ENCODE assay signal across 25 cellular contexts in genomic region chr2:162787616-162788015, GRCh38. TPM values are rescaled to one million over a fixed set of nuclear protein-coding genes. Genes with fewer than 3 reads are reported as not detected.
DNase-seq lines count a peak whose midpoint lies in the region; ATAC-seq, FAIRE-seq and TF ChIP-seq lines count a peak whose summit lies in the region.
"Had no signal": no experiment of that assay in that cellular context is flagged by ENCODE, and none has a peak within 500 bp of the region (broad histone marks: within the 10 kb centered on the region; RNA-seq: fewer than 3 reads in every experiment).

No MANE protein-coding gene starts in this region.

- no peak overlapping the region for H3K14ac ChIP-seq in H1 (ENCODE audit: insufficient read length)

- H3K36me3 ChIP-seq in H1 (ENCODE audit: control insufficient read depth in 2 of 4, insufficient read depth in 4 of 4, low read length in 3 of 4) (no peaks in the 10 kb centered on the region), suprapubic skin (no peaks in the 10 kb centered on the region), WERI-Rb-1 (no peaks in the 10 kb centered on the region), small intestine (ENCODE audit: control insufficient read depth in 2 of 2, insufficient read depth in 2 of 2, low read length in 2 of 2) (no peaks in the 10 kb centered on the region)
- H3K36me3 ChIP-seq: BE2C, BLaER1 had no signal

- intact Hi-C loops in sciatic nerve (cut with DNase I), result no loop called here
- intact Hi-C loops in CD4-positive, alpha-beta T cell (cut with DNase I, micrococcal nuclease), result no loop called here

- no peak overlapping the region for H2AFZ ChIP-seq in H1 (ENCODE audit: low read length)

- ATAC-seq in sciatic nerve, result peak; percentile 17
- ATAC-seq in CD4-positive, alpha-beta T cell (ENCODE audit: poor library complexity), result no peak
- ATAC-seq: A549; CD8-positive, alpha-beta T cell had no signal

- no peak overlapping the region for H3K27ac Mint-ChIP-seq in CD4-positive, alpha-beta T cell
- H3K27ac Mint-ChIP-seq: CD14-positive monocyte; CD4-positive, CD25-positive, alpha-beta regulatory T cell; CD8-positive, alpha-beta T cell had no signal

- no peak overlapping the region for H3K4me3 Mint-ChIP-seq in CD4-positive, alpha-beta T cell
- H3K4me3 Mint-ChIP-seq: CD14-positive monocyte; CD4-positive, CD25-positive, alpha-beta regulatory T cell; CD8-positive, alpha-beta T cell had no signal

- H3K9me3 ChIP-seq in H1 (ENCODE audit: insufficient read depth in 2 of 2, low read depth in 1 of 2, low read length in 1 of 2), result peaks cover 2 to 6% of the 10 kb centered on the region in 2 experiments; a peak in 1 of 4 replicates
- peaks cover 22% of the 10 kb centered on the region for H3K9me3 ChIP-seq in suprapubic skin
- peaks cover 2% of the 10 kb centered on the region for H3K9me3 ChIP-seq in WERI-Rb-1 (ENCODE audit: severe bottlenecking)
- H3K9me3 ChIP-seq in CD4-positive, alpha-beta T cell (ENCODE audit: control insufficient read depth, low read length), result peaks cover 8% of the 10 kb centered on the region
- H3K9me3 ChIP-seq in small intestine (ENCODE audit: control insufficient read depth, low read depth), result no peaks in the 10 kb centered on the region
- H3K9me3 ChIP-seq: A549, BE2C, Caco-2 had no signal

- H2BK5ac ChIP-seq in H1 (ENCODE audit: low read depth, low read length), result no peak overlapping the region

- no peaks in the 10 kb centered on the region for H3K27me3 Mint-ChIP-seq in CD4-positive, alpha-beta T cell
- H3K27me3 Mint-ChIP-seq: CD4-positive, CD25-positive, alpha-beta regulatory T cell had no signal

- TF ChIP-seq CTCF in H1 (IDR thresholded peaks at IDR 0.05; ENCODE audit: control extremely low read depth in 1 of 3, insufficient read depth in 1 of 3, low read depth in 1 of 3, low read length in 3 of 3) (no peak), suprapubic skin (IDR thresholded peaks at IDR 0.05) (no peak), WERI-Rb-1 (IDR thresholded peaks at IDR 0.05; ENCODE audit: low read depth, low read length) (no peak)
- TF ChIP-seq CTCF in CD4-positive, alpha-beta T cell (IDR thresholded peaks at IDR 0.05), result no peak

- H2BK20ac ChIP-seq in H1 (ENCODE audit: low read length), result no peak overlapping the region

- H4K20me1 ChIP-seq in H1 (replicated peaks in 1 of 2; ENCODE audit: control insufficient read depth in 1 of 2, insufficient read depth in 2 of 2, low read length in 2 of 2), result no peaks in the 10 kb centered on the region
- H4K20me1 ChIP-seq: BLaER1 had no signal

- H3K4me3 ChIP-seq in H1 (ENCODE audit: extremely low read depth in 1 of 4, insufficient read depth in 2 of 4, low read depth in 3 of 4, low read length in 4 of 4), result no peak overlapping the region
- H3K4me3 ChIP-seq in suprapubic skin, result no peak overlapping the region
- no peak overlapping the region for H3K4me3 ChIP-seq in WERI-Rb-1 (ENCODE audit: low read depth, low read length)
- H3K4me3 ChIP-seq in small intestine (ENCODE audit: low read depth in 1 of 2, low read length in 2 of 2), result no peak overlapping the region
- H3K4me3 ChIP-seq: A549, BLaER1 had no signal

- CTCF ChIA-PET in H1 (lab: Charles Lee; ENCODE audit: partially characterized antibody), result no interaction called here
- CTCF ChIA-PET in CD4-positive, alpha-beta T cell (lab: Charles Lee), result no interaction called here

- H3K27ac ChIP-seq in H1 (ENCODE audit: low read depth, low read length), result no peak overlapping the region
- no peak overlapping the region for H3K27ac ChIP-seq in suprapubic skin
- H3K27ac ChIP-seq in WERI-Rb-1, result no peak overlapping the region
- no peak overlapping the region for H3K27ac ChIP-seq in CD4-positive, alpha-beta T cell (ENCODE audit: low read depth, low read length)
- H3K27ac ChIP-seq in small intestine (ENCODE audit: low read depth in 1 of 2, low read length in 1 of 2), result no peak overlapping the region
- H3K27ac ChIP-seq: 22Rv1, A549, BLaER1 had no signal

- peaks cover 6% of the 10 kb centered on the region for H3K9me3 Mint-ChIP-seq in CD4-positive, alpha-beta T cell

- no peak overlapping the region for H3K56ac ChIP-seq in H1 (replicated peaks; ENCODE audit: insufficient read length, low read depth, low read length)

- H3K9ac ChIP-seq in H1 (replicated peaks in 1 of 4; ENCODE audit: extremely low read depth in 1 of 4, low read depth in 3 of 4, low read length in 3 of 4), result no peak overlapping the region
- H3K9ac ChIP-seq: BLaER1 had no signal

- H3K4ac ChIP-seq in H1 (replicated peaks; ENCODE audit: insufficient read length, low read depth, low read length), result no peak overlapping the region

- H2BK12ac ChIP-seq in H1 (ENCODE audit: low read depth, low read length), result no peak overlapping the region

- H3K4me1 Mint-ChIP-seq in CD4-positive, alpha-beta T cell (ENCODE audit: low read depth), result no peaks in the 10 kb centered on the region
- H3K4me1 Mint-ChIP-seq: CD14-positive monocyte; CD4-positive, CD25-positive, alpha-beta regulatory T cell had no signal

- H4K5ac ChIP-seq in H1 (ENCODE audit: insufficient read length, low read depth, low read length), result no peak overlapping the region

- H3K23ac ChIP-seq in H1 (ENCODE audit: insufficient read length), result no peak overlapping the region

- WGBS in H1 (ENCODE audit: extremely low coverage in 1 of 2, insufficient coverage in 1 of 2, insufficient read length in 1 of 2, insufficient replicate concordance in 2 of 2, low coverage in 1 of 2, low lambda C conversion rate in 2 of 2, missing lambda C conversion rate in 1 of 2), 2 experiments, result 89% methylated on average over 2 of the region's 2 CpGs; no CpG with 5 or more reads in 1 of the 2 experiments
- WGBS in suprapubic skin, result 50% methylated on average over 1 of the region's 2 CpGs
- 60 to 72% (median 71%) methylated on average over 2 of the region's 2 CpGs for WGBS in small intestine, 3 donors

- no peak overlapping the region for H4K8ac ChIP-seq in H1 (ENCODE audit: extremely low read depth, insufficient read depth, low read length)

- POLR2A ChIA-PET in H1 (lab: Charles Lee; ENCODE audit: partially characterized antibody), result no interaction called here
- POLR2A ChIA-PET in CD4-positive, alpha-beta T cell (lab: Charles Lee), result no interaction called here

- no peak for TF ChIP-seq RAD21 in H1 (IDR thresholded peaks at IDR 0.05 in 1 of 2, conservative IDR thresholded peaks at IDR 0.05 in 1 of 2; ENCODE audit: low read depth in 2 of 2, low read length in 2 of 2)

- no peaks in the 10 kb centered on the region for H3K79me2 ChIP-seq in H1 (ENCODE audit: control insufficient read depth in 1 of 2, insufficient read depth in 2 of 2, low read length in 2 of 2)

- H3K4me2 ChIP-seq in H1 (ENCODE audit: insufficient read depth in 1 of 2, low read depth in 2 of 2, low read length in 2 of 2), result no peak overlapping the region
- H3K4me2 ChIP-seq: A549, BLaER1 had no signal

- FAIRE-seq in H1 (lab: Jason Lieb, UNC) (no peak), small intestine (lab: Jason Lieb, UNC) (no peak)
- FAIRE-seq: A549, D721Med, G401.6, GM12891, GM19239 had no signal

- no peaks in the 10 kb centered on the region for H3K23me2 ChIP-seq in H1 (ENCODE audit: low read depth, low read length)

- no peak for TF ChIP-seq EP300 in H1 (IDR thresholded peaks at IDR 0.05; ENCODE audit: borderline replicate concordance in 1 of 2, low read depth in 2 of 2, low read length in 2 of 2)
- no peak for TF ChIP-seq EP300 in suprapubic skin (IDR thresholded peaks at IDR 0.05)

- TF ChIP-seq POLR2A in H1 (IDR thresholded peaks at IDR 0.05; ENCODE audit: control extremely low read depth in 1 of 2, low read depth in 2 of 2, low read length in 2 of 2), result no peak
- TF ChIP-seq POLR2A in suprapubic skin (IDR thresholded peaks at IDR 0.05), result no peak

- no peaks in the 10 kb centered on the region for H3K36me3 Mint-ChIP-seq in CD4-positive, alpha-beta T cell (ENCODE audit: low read depth)
- H3K36me3 Mint-ChIP-seq: CD14-positive monocyte; CD4-positive, CD25-positive, alpha-beta regulatory T cell; CD8-positive, alpha-beta T cell had no signal

- no peaks in the 10 kb centered on the region for H3K79me1 ChIP-seq in H1 (ENCODE audit: low read depth, low read length)

- H3K4me1 ChIP-seq in H1 (replicated peaks in 1 of 4; ENCODE audit: control insufficient read depth in 3 of 4, insufficient read depth in 4 of 4, low read length in 3 of 4), result no peaks in the 10 kb centered on the region
- H3K4me1 ChIP-seq in suprapubic skin, result no peaks in the 10 kb centered on the region
- no peaks in the 10 kb centered on the region for H3K4me1 ChIP-seq in small intestine (ENCODE audit: control insufficient read depth in 2 of 2, insufficient read depth in 1 of 2, low read depth in 1 of 2, low read length in 1 of 2)
- H3K4me1 ChIP-seq: A549, BE2C, BLaER1, Caco-2 had no signal

- H3K18ac ChIP-seq in H1 (ENCODE audit: extremely low read depth, low read length), result no peak overlapping the region

- peak; percentile 2 for DNase-seq in SK-N-DZ (ENCODE audit: low spot score)
- DNase-seq in H1 (ENCODE audit: low read depth in 1 of 2, low spot score in 2 of 2), result no peak
- no peak for DNase-seq in sciatic nerve (ENCODE audit: low spot score)
- DNase-seq in suprapubic skin (ENCODE audit: low spot score in 2 of 2), result peak; percentile 50 to 72
- no peak for DNase-seq in WERI-Rb-1
- no peak for DNase-seq in CD4-positive, alpha-beta T cell
- DNase-seq in small intestine, result no peak
- no peak for DNase-seq in AML-193 (lab: John Stamatoyannopoulos, UW)
- DNase-seq: BE2C; C1 segment of cervical spinal cord; Caco-2; Calu3; CD4-positive, CD25-positive, alpha-beta regulatory T cell; CD8-positive, alpha-beta T cell; DMS79 treated with DMSO at 0.1 percent for 48 hours; GF-D8 had no signal

- H3K27me3 ChIP-seq in H1 (replicated peaks in 1 of 4; ENCODE audit: control insufficient read depth in 3 of 4, extremely low read depth in 1 of 4, insufficient read depth in 3 of 4, low read length in 3 of 4), result no peaks in the 10 kb centered on the region
- H3K27me3 ChIP-seq in suprapubic skin, result no peaks in the 10 kb centered on the region
- no peaks in the 10 kb centered on the region for H3K27me3 ChIP-seq in WERI-Rb-1 (ENCODE audit: insufficient read depth, low read depth, severe bottlenecking)
- no peaks in the 10 kb centered on the region for H3K27me3 ChIP-seq in CD4-positive, alpha-beta T cell (ENCODE audit: control insufficient read depth, insufficient read depth, low read length)
- H3K27me3 ChIP-seq in small intestine (ENCODE audit: control insufficient read depth in 2 of 2, insufficient read depth in 2 of 2, low read length in 2 of 2), result no peaks in the 10 kb centered on the region
- H3K27me3 ChIP-seq: BE2C, BLaER1 had no signal

- H2AK5ac ChIP-seq in H1 (ENCODE audit: low read depth, low read length), result no peak overlapping the region

- no peak overlapping the region for H4K91ac ChIP-seq in H1 (replicated peaks; ENCODE audit: insufficient read length, low read length)

- 0 out of 2 replicates have a peak overlapping the region, but pooled peaks have one; percentile 61 for H2BK15ac ChIP-seq in H1 (ENCODE audit: low read length)

- H2BK120ac ChIP-seq in H1 (replicated peaks; ENCODE audit: low read depth, low read length), result no peak overlapping the region

RNA-seq across cellular contexts. Expression of gene KCNH7, which starts 51.0 kb away (rescaled TPM):
- polyA plus RNA-seq in SK-N-DZ (2014; cell fraction: cytosol; rRNA removed), result 8.1 and 12.5 TPM in 2 replicates
- 8.2 and 13.2 TPM in 2 replicates for polyA plus RNA-seq in SK-N-DZ (2014; cell fraction: nucleus; rRNA removed)
- total RNA-seq in H1 (2021; fragmentation: NEBNext Ultra II Directional; extraction: Animal tissue kit (Norgen Biotek cat#: 25700)), result 0.88 and 1.7 TPM in 2 replicates
- 0.30 and 0.36 TPM in 2 replicates for polyA plus RNA-seq in H1 (2011; rRNA removed)
- polyA plus RNA-seq in H1 (2011; cell fraction: cytosol; rRNA removed), result 0.71 TPM
- polyA plus RNA-seq in H1 (2011; cell fraction: nucleus; rRNA removed), result 0.41 TPM
- polyA plus RNA-seq in H1 (2012, experiment 1 of 2), result 0.23 to 0.75 TPM (median 0.44 TPM) in 4 replicates
- polyA plus RNA-seq in H1 (2012, experiment 2 of 2), result 0.10 TPM
- 1.5 TPM for polyA plus RNA-seq in H1 (2013, experiment 1 of 2)
- polyA plus RNA-seq in H1 (2013, experiment 2 of 2), result 1.4 TPM
- 2.9 and 3.6 TPM in 2 replicates for polyA minus RNA-seq in H1 (2011; rRNA and poly(A)+ RNA removed)
- 1.8 TPM for polyA minus RNA-seq in H1 (2011; cell fraction: cytosol; rRNA and poly(A)+ RNA removed)
- polyA minus RNA-seq in H1 (2011; cell fraction: nucleus; rRNA and poly(A)+ RNA removed), result 9.3 TPM
- total RNA-seq in sciatic nerve, result not detected
- total RNA-seq in suprapubic skin, result under 1 TPM in 1 of 4 donors, not detected in 3; 0.51 TPM
- not detected for total RNA-seq in CD4-positive, alpha-beta T cell
- under 1 TPM in 1 of 3 donors, not detected in 2; 0.04 TPM for polyA plus RNA-seq in small intestine
- total RNA-seq: A172; Caco-2; CD4-positive, CD25-positive, alpha-beta regulatory T cell; CD8-positive, alpha-beta T cell had no signal
- polyA plus RNA-seq: A549; CD14-positive monocyte; CD4-positive, CD25-positive, alpha-beta regulatory T cell had no signal

Comparison
In these comparisons a context has a peak if more than half of its experiments do, and no peak if none do; other contexts are left out.
1. DNase-seq: peak in SK-N-DZ (single experiment) and suprapubic skin (2 of 2); none in H1 (0 of 2), sciatic nerve (single experiment), WERI-Rb-1 (single experiment), CD4-positive, alpha-beta T cell (0 of 10), small intestine (single experiment) and AML-193 (0 of 2).